Comparison of ENCODE assay signal across 1 cellular context in the genomic region with DNA sequence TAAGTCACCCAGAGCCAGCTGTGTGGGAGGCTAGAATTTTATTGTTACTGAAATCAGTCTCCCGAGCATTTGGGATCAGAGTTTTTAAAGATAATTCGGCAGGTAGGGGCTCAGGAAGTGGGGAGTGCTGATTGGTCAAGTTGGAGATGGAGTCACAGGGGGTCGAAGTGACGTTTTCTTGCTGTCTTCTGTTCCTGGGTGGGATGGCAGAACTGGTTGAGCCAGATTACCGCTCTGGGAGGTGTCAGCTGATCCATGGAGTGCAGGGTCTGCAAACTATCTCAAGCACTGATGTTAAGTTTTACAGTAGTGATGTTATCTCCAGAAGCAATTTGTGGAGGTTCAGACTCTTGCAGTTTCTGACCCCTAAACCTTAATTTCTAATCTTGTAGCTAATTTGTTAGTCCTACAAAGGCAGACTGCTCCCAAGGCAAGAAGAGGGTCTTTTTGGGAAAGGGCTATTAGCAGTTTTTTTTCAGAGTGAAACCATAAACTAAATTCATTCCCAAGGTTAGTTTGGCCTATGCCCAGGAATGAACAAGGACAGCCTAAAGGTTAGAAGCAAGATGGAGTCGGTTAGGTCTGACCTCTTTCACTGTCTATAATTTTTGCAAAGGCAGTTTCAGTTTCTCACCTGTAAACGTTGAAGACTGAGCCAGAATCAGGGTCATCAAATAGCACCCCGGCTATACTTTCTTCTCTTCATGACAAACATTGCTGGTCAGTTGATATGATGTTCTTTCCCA.
TF ChIP-seq lines count a peak whose summit lies in the region.

No MANE protein-coding gene starts in this region.

TF ChIP-seq in IMR-90, 13 proteins besides CTCF, POLR2A, EP300 and RAD21:
- no peak for TF ChIP-seq RFX5 (IDR thresholded peaks at IDR 0.05; ENCODE audit: low read depth, low read length)
